In genomic region chr22:46369716-46370583, GRCh38 we compare ENCODE assay signal across 1 cellular context.
TF ChIP-seq lines count a peak whose summit lies in the region.

No MANE protein-coding gene starts in this region.

TF ChIP-seq in HepG2, 621 proteins besides CTCF, POLR2A, EP300 and RAD21:
- TF ChIP-seq BORCS8-MEF2B (CRISPR knock-in tag; IDR thresholded peaks at IDR 0.05) (0 out of 2 replicates have a peak, but pooled peaks have one; percentile 11), ZNF652 (CRISPR knock-in tag; IDR thresholded peaks at IDR 0.05; ENCODE audit: borderline replicate concordance, low read depth) (no peak), MNT (IDR thresholded peaks at IDR 0.05) (peak; percentile 33; the same call in 1 of the 2 replicates)
- TF ChIP-seq, protein P1, sequence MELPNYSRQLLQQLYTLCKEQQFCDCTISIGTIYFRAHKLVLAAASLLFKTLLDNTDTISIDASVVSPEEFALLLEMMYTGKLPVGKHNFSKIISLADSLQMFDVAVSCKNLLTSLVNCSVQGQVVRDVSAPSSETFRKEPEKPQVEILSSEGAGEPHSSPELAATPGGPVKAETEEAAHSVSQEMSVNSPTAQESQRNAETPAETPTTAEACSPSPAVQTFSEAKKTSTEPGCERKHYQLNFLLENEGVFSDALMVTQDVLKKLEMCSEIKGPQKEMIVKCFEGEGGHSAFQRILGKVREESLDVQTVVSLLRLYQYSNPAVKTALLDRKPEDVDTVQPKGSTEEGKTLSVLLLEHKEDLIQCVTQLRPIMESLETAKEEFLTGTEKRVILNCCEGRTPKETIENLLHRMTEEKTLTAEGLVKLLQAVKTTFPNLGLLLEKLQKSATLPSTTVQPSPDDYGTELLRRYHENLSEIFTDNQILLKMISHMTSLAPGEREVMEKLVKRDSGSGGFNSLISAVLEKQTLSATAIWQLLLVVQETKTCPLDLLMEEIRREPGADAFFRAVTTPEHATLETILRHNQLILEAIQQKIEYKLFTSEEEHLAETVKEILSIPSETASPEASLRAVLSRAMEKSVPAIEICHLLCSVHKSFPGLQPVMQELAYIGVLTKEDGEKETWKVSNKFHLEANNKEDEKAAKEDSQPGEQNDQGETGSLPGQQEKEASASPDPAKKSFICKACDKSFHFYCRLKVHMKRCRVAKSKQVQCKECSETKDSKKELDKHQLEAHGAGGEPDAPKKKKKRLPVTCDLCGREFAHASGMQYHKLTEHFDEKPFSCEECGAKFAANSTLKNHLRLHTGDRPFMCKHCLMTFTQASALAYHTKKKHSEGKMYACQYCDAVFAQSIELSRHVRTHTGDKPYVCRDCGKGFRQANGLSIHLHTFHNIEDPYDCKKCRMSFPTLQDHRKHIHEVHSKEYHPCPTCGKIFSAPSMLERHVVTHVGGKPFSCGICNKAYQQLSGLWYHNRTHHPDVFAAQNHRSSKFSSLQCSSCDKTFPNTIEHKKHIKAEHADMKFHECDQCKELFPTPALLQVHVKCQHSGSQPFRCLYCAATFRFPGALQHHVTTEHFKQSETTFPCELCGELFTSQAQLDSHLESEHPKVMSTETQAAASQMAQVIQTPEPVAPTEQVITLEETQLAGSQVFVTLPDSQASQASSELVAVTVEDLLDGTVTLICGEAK (IDR thresholded peaks at IDR 0.05) = no peak
- TF ChIP-seq, protein P1 (CRISPR knock-in tag; IDR thresholded peaks at IDR 0.05) = 0 out of 2 replicates have a peak, but pooled peaks have one; percentile 3
